ENCODE assay signal across 2 cellular contexts in the genomic region with DNA sequence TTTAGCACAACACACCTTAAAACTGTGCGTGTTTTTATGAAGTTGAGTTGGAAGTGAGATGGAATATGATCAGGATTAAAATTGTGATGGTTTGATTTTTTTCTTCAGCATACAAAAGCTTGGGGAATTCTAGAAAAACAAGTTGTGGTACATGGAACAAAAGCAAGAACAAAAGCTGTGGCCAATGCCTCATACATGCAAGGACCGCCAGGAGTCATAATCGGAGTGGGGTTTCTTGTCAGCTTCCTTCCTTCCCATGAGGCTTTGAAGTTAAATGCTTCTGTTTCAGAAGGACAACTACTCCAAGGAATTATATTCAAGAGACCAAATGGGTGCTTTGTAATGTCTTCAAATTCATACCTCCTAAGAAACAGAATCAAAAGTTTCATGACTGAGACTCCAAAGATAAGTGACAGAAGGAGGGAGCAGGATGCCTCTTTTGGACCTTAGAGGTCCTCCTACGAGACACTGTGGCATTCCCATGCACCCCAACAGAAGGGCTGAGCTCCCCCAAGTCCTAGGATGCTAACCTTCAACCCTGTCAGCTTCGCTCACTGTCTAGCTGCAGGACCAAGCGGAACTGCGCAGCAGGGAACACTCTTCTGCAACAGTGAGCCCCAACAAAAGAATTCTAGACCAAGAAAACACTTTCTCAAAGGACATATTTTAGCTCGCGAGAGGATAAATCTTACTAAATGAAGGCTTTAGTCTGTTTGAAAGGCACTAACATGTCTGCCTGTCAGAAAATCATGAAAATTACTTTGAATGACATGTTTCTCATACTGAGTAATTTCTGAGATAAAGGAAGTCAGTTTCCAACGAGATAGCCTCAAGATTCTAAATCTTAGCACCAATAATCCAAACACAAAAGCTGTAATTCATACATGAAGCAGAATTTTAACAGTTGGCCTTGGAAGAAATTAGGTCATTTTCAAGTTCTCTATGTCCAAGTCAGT.
TF ChIP-seq lines count a peak whose summit lies in the region.

No MANE protein-coding gene starts in this region.

TF ChIP-seq in GM23338, 12 proteins besides CTCF, POLR2A, EP300 and RAD21 (continues in another document):
- TF ChIP-seq JUNB (IDR thresholded peaks at IDR 0.05; ENCODE audit: unreplicated experiment) (no peak), ZNF331 (CRISPR knock-in tag; IDR thresholded peaks at IDR 0.05; ENCODE audit: low read depth) (no peak), ZNF114 (CRISPR knock-in tag; IDR thresholded peaks at IDR 0.05) (no peak), POLR2AphosphoS5 (IDR thresholded peaks at IDR 0.05; ENCODE audit: low read depth) (no peak), EZH2phosphoT487 (IDR thresholded peaks at IDR 0.05; ENCODE audit: unreplicated experiment) (no peak)
- TF ChIP-seq, protein P1, sequence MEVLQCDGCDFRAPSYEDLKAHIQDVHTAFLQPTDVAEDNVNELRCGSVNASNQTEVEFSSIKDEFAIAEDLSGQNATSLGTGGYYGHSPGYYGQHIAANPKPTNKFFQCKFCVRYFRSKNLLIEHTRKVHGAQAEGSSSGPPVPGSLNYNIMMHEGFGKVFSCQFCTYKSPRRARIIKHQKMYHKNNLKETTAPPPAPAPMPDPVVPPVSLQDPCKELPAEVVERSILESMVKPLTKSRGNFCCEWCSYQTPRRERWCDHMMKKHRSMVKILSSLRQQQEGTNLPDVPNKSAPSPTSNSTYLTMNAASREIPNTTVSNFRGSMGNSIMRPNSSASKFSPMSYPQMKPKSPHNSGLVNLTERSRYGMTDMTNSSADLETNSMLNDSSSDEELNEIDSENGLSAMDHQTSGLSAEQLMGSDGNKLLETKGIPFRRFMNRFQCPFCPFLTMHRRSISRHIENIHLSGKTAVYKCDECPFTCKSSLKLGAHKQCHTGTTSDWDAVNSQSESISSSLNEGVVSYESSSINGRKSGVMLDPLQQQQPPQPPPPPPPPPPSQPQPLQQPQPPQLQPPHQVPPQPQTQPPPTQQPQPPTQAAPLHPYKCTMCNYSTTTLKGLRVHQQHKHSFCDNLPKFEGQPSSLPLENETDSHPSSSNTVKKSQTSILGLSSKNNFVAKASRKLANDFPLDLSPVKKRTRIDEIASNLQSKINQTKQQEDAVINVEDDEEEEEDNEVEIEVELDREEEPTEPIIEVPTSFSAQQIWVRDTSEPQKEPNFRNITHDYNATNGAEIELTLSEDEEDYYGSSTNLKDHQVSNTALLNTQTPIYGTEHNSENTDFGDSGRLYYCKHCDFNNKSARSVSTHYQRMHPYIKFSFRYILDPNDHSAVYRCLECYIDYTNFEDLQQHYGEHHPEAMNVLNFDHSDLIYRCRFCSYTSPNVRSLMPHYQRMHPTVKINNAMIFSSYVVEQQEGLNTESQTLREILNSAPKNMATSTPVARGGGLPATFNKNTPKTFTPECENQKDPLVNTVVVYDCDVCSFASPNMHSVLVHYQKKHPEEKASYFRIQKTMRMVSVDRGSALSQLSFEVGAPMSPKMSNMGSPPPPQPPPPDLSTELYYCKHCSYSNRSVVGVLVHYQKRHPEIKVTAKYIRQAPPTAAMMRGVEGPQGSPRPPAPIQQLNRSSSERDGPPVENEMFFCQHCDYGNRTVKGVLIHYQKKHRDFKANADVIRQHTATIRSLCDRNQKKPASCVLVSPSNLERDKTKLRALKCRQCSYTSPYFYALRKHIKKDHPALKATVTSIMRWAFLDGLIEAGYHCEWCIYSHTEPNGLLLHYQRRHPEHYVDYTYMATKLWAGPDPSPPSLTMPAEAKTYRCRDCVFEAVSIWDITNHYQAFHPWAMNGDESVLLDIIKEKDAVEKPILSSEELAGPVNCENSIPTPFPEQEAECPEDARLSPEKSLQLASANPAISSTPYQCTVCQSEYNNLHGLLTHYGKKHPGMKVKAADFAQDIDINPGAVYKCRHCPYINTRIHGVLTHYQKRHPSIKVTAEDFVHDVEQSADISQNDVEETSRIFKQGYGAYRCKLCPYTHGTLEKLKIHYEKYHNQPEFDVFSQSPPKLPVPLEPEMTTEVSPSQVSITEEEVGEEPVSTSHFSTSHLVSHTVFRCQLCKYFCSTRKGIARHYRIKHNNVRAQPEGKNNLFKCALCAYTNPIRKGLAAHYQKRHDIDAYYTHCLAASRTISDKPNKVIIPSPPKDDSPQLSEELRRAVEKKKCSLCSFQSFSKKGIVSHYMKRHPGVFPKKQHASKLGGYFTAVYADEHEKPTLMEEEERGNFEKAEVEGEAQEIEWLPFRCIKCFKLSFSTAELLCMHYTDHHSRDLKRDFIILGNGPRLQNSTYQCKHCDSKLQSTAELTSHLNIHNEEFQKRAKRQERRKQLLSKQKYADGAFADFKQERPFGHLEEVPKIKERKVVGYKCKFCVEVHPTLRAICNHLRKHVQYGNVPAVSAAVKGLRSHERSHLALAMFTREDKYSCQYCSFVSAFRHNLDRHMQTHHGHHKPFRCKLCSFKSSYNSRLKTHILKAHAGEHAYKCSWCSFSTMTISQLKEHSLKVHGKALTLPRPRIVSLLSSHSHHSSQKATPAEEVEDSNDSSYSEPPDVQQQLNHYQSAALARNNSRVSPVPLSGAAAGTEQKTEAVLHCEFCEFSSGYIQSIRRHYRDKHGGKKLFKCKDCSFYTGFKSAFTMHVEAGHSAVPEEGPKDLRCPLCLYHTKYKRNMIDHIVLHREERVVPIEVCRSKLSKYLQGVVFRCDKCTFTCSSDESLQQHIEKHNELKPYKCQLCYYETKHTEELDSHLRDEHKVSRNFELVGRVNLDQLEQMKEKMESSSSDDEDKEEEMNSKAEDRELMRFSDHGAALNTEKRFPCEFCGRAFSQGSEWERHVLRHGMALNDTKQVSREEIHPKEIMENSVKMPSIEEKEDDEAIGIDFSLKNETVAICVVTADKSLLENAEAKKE (CRISPR knock-in tag; IDR thresholded peaks at IDR 0.05), result no peak
- TF ChIP-seq, protein P2, sequence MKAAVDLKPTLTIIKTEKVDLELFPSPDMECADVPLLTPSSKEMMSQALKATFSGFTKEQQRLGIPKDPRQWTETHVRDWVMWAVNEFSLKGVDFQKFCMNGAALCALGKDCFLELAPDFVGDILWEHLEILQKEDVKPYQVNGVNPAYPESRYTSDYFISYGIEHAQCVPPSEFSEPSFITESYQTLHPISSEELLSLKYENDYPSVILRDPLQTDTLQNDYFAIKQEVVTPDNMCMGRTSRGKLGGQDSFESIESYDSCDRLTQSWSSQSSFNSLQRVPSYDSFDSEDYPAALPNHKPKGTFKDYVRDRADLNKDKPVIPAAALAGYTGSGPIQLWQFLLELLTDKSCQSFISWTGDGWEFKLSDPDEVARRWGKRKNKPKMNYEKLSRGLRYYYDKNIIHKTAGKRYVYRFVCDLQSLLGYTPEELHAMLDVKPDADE (IDR thresholded peaks at IDR 0.05), result no peak

TF ChIP-seq in H1, 55 proteins besides CTCF, POLR2A, EP300 and RAD21:
- no peak for TF ChIP-seq CEBPB (IDR thresholded peaks at IDR 0.05; ENCODE audit: low read depth, low read length)
- TF ChIP-seq SUZ12 (IDR thresholded peaks at IDR 0.05; ENCODE audit: low read length), result no peak
- TF ChIP-seq KDM5A (IDR thresholded peaks at IDR 0.05; ENCODE audit: low read length), result no peak
- TF ChIP-seq CBX5 (IDR thresholded peaks at IDR 0.05; ENCODE audit: low read depth, low read length), result no peak
- TF ChIP-seq TAF1 (IDR thresholded peaks at IDR 0.05; ENCODE audit: low read depth, low read length), result no peak
- TF ChIP-seq BACH1 (IDR thresholded peaks at IDR 0.05; ENCODE audit: low read length), result no peak
- TF ChIP-seq POU5F1 (IDR thresholded peaks at IDR 0.05; ENCODE audit: low read depth, low read length), result no peak
- no peak for TF ChIP-seq ZNF274 (IDR thresholded peaks at IDR 0.05; ENCODE audit: borderline replicate concordance, extremely low read depth, low read length)
- no peak for TF ChIP-seq NRF1 (IDR thresholded peaks at IDR 0.05; ENCODE audit: low read depth, low read length)
- TF ChIP-seq SP4 (IDR thresholded peaks at IDR 0.05; ENCODE audit: low read length), result no peak
- no peak for TF ChIP-seq BCL11A (IDR thresholded peaks at IDR 0.05; ENCODE audit: low read depth in 2 of 2, low read length in 2 of 2)
- TF ChIP-seq CBX8 (IDR thresholded peaks at IDR 0.05; ENCODE audit: borderline replicate concordance, low read depth, low read length), result no peak
- TF ChIP-seq CTBP2 (IDR thresholded peaks at IDR 0.05; ENCODE audit: borderline replicate concordance, insufficient read depth, insufficient read length, low read length), result no peak
- TF ChIP-seq HDAC2 (IDR thresholded peaks at IDR 0.05; ENCODE audit: borderline replicate concordance in 1 of 2, low read depth in 2 of 2, low read length in 2 of 2), result no peak
- no peak for TF ChIP-seq PHF8 (conservative IDR thresholded peaks at IDR 0.05; ENCODE audit: low read depth, low read length)
- no peak for TF ChIP-seq JUN (IDR thresholded peaks at IDR 0.05; ENCODE audit: low read depth, low read length)
